In genomic region chr10:122139226-122139625, GRCh38 we compare ENCODE assay signal across 17 cellular contexts.
DNase-seq lines count a peak whose midpoint lies in the region; ATAC-seq and TF ChIP-seq lines count a peak whose summit lies in the region.
"Had no signal": no experiment of that assay in that cellular context is flagged by ENCODE, and none has a peak within 500 bp of the region (broad histone marks: within the 10 kb centered on the region; RNA-seq: fewer than 3 reads in every experiment).

No MANE protein-coding gene starts in this region.

- H3K27ac Mint-ChIP-seq in MCF 10A (ENCODE audit: low read depth, unreplicated experiment) = peak overlapping the region; percentile 74
- H3K27ac Mint-ChIP-seq: CD4-positive, CD25-positive, alpha-beta regulatory T cell had no signal

- DNase-seq in MCF 10A (ENCODE audit: unreplicated experiment) (no peak), mammary epithelial cell (no peak), left ventricle myocardium superior (peak; percentile 80), prostate gland (ENCODE audit: low spot score) (no peak), vagina (ENCODE audit: extremely low spot score in 2 of 2) (no peak), SK-N-DZ (ENCODE audit: low spot score) (no peak)
- DNase-seq in stimulated activated CD4-positive, alpha-beta T cell treated with anti-CD3 and anti-CD28 coated beads, Interleukin-4, amount 100 ng/mL, for 4 hours = no peak
- DNase-seq: activated CD4-positive, CD25-positive, alpha-beta regulatory T cell; activated naive CD4-positive, alpha-beta T cell treated with anti-CD3 and anti-CD28 coated beads, Interleukin-2, amount 50 U/mL, for 16 hours; CD4-positive, CD25-positive, alpha-beta regulatory T cell; H9; NCI-H2029 treated with DMSO at 0.1 percent for 48 hours; NCI-H748 treated with DMSO at 0.1 percent for 48 hours; Peyer's patch; stimulated activated naive CD4-positive, alpha-beta T cell; T-helper 1 cell had no signal

- peak; percentile 68 for ATAC-seq in left ventricle myocardium superior
- no peak for ATAC-seq in GM21447 (IDR thresholded peaks at IDR 0.05; ENCODE audit: unreplicated experiment)

- in situ Hi-C loops in mammary epithelial cell (cut with MboI; ENCODE audit: low sequenced_read_pairs in 2 of 2) = no loop called here

- H3K9me3 ChIP-seq in mammary epithelial cell (replicated peaks; ENCODE audit: insufficient read depth, low read length) (no peaks in the 10 kb centered on the region), prostate gland (no peaks in the 10 kb centered on the region), vagina (no peaks in the 10 kb centered on the region)
- H3K9me3 ChIP-seq: Peyer's patch had no signal

- H3K27me3 ChIP-seq in mammary epithelial cell (ENCODE audit: insufficient read depth, low read length) = no peaks in the 10 kb centered on the region
- H3K27me3 ChIP-seq in prostate gland (replicated peaks; ENCODE audit: insufficient read depth) = no peaks in the 10 kb centered on the region
- H3K27me3 ChIP-seq in vagina = no peaks in the 10 kb centered on the region
- H3K27me3 ChIP-seq: Peyer's patch had no signal

- no peak overlapping the region for H3K4me2 ChIP-seq in mammary epithelial cell (ENCODE audit: insufficient read depth, low read depth, low read length)

- no peaks in the 10 kb centered on the region for H3K9me3 Mint-ChIP-seq in MCF 10A (ENCODE audit: unreplicated experiment)
- H3K9me3 Mint-ChIP-seq: CD4-positive, CD25-positive, alpha-beta regulatory T cell had no signal

- WGBS in mammary epithelial cell (ENCODE audit: low coverage, missing lambda C conversion rate) = 90% methylated on average over 11 of the region's 11 CpGs
- 69% methylated on average over 11 of the region's 11 CpGs for WGBS in prostate gland

- CTCF ChIA-PET in MCF 10A (lab: Yijun Ruan, JAX) = interaction anchor here (0.8 to 1.4 kb wide), 2 partner anchors 84 to 139 kb away, joined by 3 read pairs; no protein-coding TSS in a partner anchor
- CTCF ChIA-PET in mammary epithelial cell (lab: Charles Lee; ENCODE audit: low non-redundant PET) = no interaction called here

- H3K27me3 Mint-ChIP-seq in MCF 10A (ENCODE audit: insufficient read depth, unreplicated experiment) = no peaks in the 10 kb centered on the region

- dilution Hi-C loops in mammary epithelial cell (cut with HindIII; ENCODE audit: low sequenced_read_pairs) = no loop called here

- POLR2A ChIA-PET in MCF 10A (lab: Yijun Ruan, JAX) = interaction anchor here (0.6 to 5.1 kb wide), 7 partner anchors 9 to 154 kb away, joined by 3 to 49 read pairs (median 11); no protein-coding TSS in a partner anchor

- no peaks in the 10 kb centered on the region for H4K20me1 ChIP-seq in mammary epithelial cell (ENCODE audit: insufficient read depth, low read length)

- H3K27ac ChIP-seq in mammary epithelial cell (ENCODE audit: insufficient read depth, low read depth, low read length) (no peak overlapping the region), prostate gland (peak overlapping the region; percentile 79 to 81), vagina (peak overlapping the region; percentile 84)

- peaks cover 90% of the 10 kb centered on the region for H3K36me3 Mint-ChIP-seq in MCF 10A (ENCODE audit: insufficient read depth, unreplicated experiment)
- H3K36me3 Mint-ChIP-seq: CD4-positive, CD25-positive, alpha-beta regulatory T cell had no signal

- no peak overlapping the region for H2AFZ ChIP-seq in mammary epithelial cell (ENCODE audit: low read depth, low read length)

- H3K9ac ChIP-seq in mammary epithelial cell (ENCODE audit: insufficient read depth, low read length) = no peak overlapping the region

- TF ChIP-seq POLR2A in prostate gland (IDR thresholded peaks at IDR 0.05) (no peak), vagina (IDR thresholded peaks at IDR 0.05) (no peak)

- BruUV-seq in MCF 10A (replicated peaks; lab: Mats Ljungman, UMichigan) (no TSS peak), mammary epithelial cell (replicated peaks; lab: Mats Ljungman, UMichigan) (no TSS peak)

- no peak overlapping the region for H3K4me3 Mint-ChIP-seq in MCF 10A (ENCODE audit: unreplicated experiment)
- H3K4me3 Mint-ChIP-seq: CD4-positive, CD25-positive, alpha-beta regulatory T cell; H9 had no signal

- no peak for TF ChIP-seq CTCF in MCF 10A (IDR thresholded peaks at IDR 0.05; ENCODE audit: unreplicated experiment)
- TF ChIP-seq CTCF in mammary epithelial cell (conservative IDR thresholded peaks at IDR 0.05 in 1 of 2, IDR thresholded peaks at IDR 0.05 in 1 of 2; ENCODE audit: extremely low read depth in 1 of 2, insufficient read depth in 1 of 2, low read depth in 1 of 2, low read length in 2 of 2) = no peak
- TF ChIP-seq CTCF in prostate gland (IDR thresholded peaks at IDR 0.05) = no peak
- TF ChIP-seq CTCF in vagina (IDR thresholded peaks at IDR 0.05) = no peak

- intact Hi-C loops in MCF 10A (cut with micrococcal nuclease) (no loop called here), mammary epithelial cell (cut with micrococcal nuclease) (no loop called here), left ventricle myocardium superior (cut with micrococcal nuclease) (no loop called here), prostate gland (cut with DNase I) (no loop called here), vagina (cut with DNase I) (no loop called here)

- H3K4me1 ChIP-seq in mammary epithelial cell (ENCODE audit: insufficient read depth, low read length) (peaks cover 39% of the 10 kb centered on the region), prostate gland (replicated peaks) (peaks cover 4% of the 10 kb centered on the region), vagina (peaks cover 53% of the 10 kb centered on the region)

- H3K36me3 ChIP-seq in mammary epithelial cell (ENCODE audit: insufficient read depth, low read length) (peaks cover 2% of the 10 kb centered on the region), prostate gland (peaks cover 0 to 6% of the 10 kb centered on the region in 2 donors), vagina (peaks cover 0 to 18% of the 10 kb centered on the region in 2 donors)

- H3K4me1 Mint-ChIP-seq in MCF 10A (ENCODE audit: insufficient read depth, unreplicated experiment) = peaks cover 31% of the 10 kb centered on the region

- H3K4me3 ChIP-seq in mammary epithelial cell (replicated peaks in 1 of 3; ENCODE audit: insufficient read depth in 1 of 3, low read depth in 2 of 3, low read length in 3 of 3) (no peak overlapping the region), prostate gland (no peak overlapping the region), vagina (no peak overlapping the region)
- H3K4me3 ChIP-seq: Peyer's patch had no signal

- peaks cover 22% of the 10 kb centered on the region for H3K79me2 ChIP-seq in mammary epithelial cell (ENCODE audit: insufficient read depth, low read length)
